16 cellular contexts compared by ENCODE assay signal in genomic region chr16:50445603-50446250, GRCh38.
A peak's percentile ranks its signal among the peaks of the same experiment; 100 is the strongest.
DNase-seq lines count a peak whose midpoint lies in the region; ATAC-seq, FAIRE-seq and TF ChIP-seq lines count a peak whose summit lies in the region.
"Had no signal": no experiment of that assay in that cellular context is flagged by ENCODE, and none has a peak within 500 bp of the region (broad histone marks: within the 10 kb centered on the region; RNA-seq: fewer than 3 reads in every experiment).

No MANE protein-coding gene starts in this region.

- H3K56ac ChIP-seq in H9 (ENCODE audit: insufficient read length, low read depth, low read length) = no peak overlapping the region
- H3K56ac ChIP-seq in H1 (replicated peaks; ENCODE audit: insufficient read length, low read depth, low read length) = no peak overlapping the region

- intact Hi-C loops in cardiac septum (cut with DNase I) = no loop called here

- no peak overlapping the region for H3K4me3 ChIP-seq in right atrium auricular region
- no peak overlapping the region for H3K4me3 ChIP-seq in H1 (ENCODE audit: extremely low read depth in 1 of 4, insufficient read depth in 2 of 4, low read depth in 3 of 4, low read length in 4 of 4)
- H3K4me3 ChIP-seq in neuronal stem cell (ENCODE audit: low read length in 2 of 2) = no peak overlapping the region
- H3K4me3 ChIP-seq: BLaER1, HAP-1 had no signal

- H3K18ac ChIP-seq in H9 (ENCODE audit: insufficient read length, low read depth, low read length) (no peak overlapping the region), H1 (ENCODE audit: extremely low read depth, low read length) (no peak overlapping the region), neuronal stem cell (ENCODE audit: low read length) (no peak overlapping the region)

- WGBS in H9 (ENCODE audit: extremely low coverage, insufficient read length, low lambda C conversion rate) = no CpG with 5 or more reads among the region's 13 CpGs
- 59% methylated on average over 10 of the region's 13 CpGs; no CpG with 5 or more reads in 1 of the 2 experiments for WGBS in H1 (ENCODE audit: extremely low coverage in 1 of 2, insufficient coverage in 1 of 2, insufficient read length in 1 of 2, insufficient replicate concordance in 2 of 2, low coverage in 1 of 2, low lambda C conversion rate in 2 of 2, missing lambda C conversion rate in 1 of 2), 2 experiments
- no CpG with 5 or more reads among the region's 13 CpGs for WGBS in neuronal stem cell (ENCODE audit: extremely low coverage in 2 of 2, insufficient read length in 2 of 2, insufficient replicate concordance in 1 of 2), 2 donors

- H3K4me2 ChIP-seq in H9 (ENCODE audit: insufficient read depth, insufficient read length, low read length) = no peak overlapping the region
- no peak overlapping the region for H3K4me2 ChIP-seq in H1 (ENCODE audit: insufficient read depth in 1 of 2, low read depth in 2 of 2, low read length in 2 of 2)
- H3K4me2 ChIP-seq in neuronal stem cell (ENCODE audit: insufficient read depth, low read length, poor library complexity, severe bottlenecking) = no peak overlapping the region
- H3K4me2 ChIP-seq: BLaER1 had no signal

- TF ChIP-seq RAD21 in H1 (IDR thresholded peaks at IDR 0.05 in 1 of 2, conservative IDR thresholded peaks at IDR 0.05 in 1 of 2; ENCODE audit: low read depth in 2 of 2, low read length in 2 of 2) = no peak

- H3K4me3 Mint-ChIP-seq in H9 = peak overlapping the region in 1 of 2 experiments; percentile 35; a peak in 1 of 5 replicates
- H3K4me3 Mint-ChIP-seq: CD8-positive, alpha-beta memory T cell had no signal

- H3K27ac ChIP-seq in right atrium auricular region (no peak overlapping the region), H9 (ENCODE audit: insufficient read length, low read depth, low read length) (no peak overlapping the region), H1 (ENCODE audit: low read depth, low read length) (no peak overlapping the region), neuronal stem cell (replicated peaks; ENCODE audit: low read length) (no peak overlapping the region)
- H3K27ac ChIP-seq: BLaER1, HL-60 had no signal

- H3K27me3 ChIP-seq in right atrium auricular region = peaks cover 0 to 5% of the 10 kb centered on the region in 2 donors
- H3K27me3 ChIP-seq in H9 (ENCODE audit: insufficient read depth, low read length) = no peaks in the 10 kb centered on the region
- H3K27me3 ChIP-seq in H1 (replicated peaks in 1 of 4; ENCODE audit: control insufficient read depth in 3 of 4, extremely low read depth in 1 of 4, insufficient read depth in 3 of 4, low read length in 3 of 4) = peaks cover 0 to 3% (median under 1%) of the 10 kb centered on the region in 4 experiments; a peak in 2 of 7 replicates
- H3K27me3 ChIP-seq in neuronal stem cell (ENCODE audit: control insufficient read depth in 3 of 3, insufficient read depth in 3 of 3, low read depth in 1 of 3, low read length in 3 of 3) = no peaks in the 10 kb centered on the region
- H3K27me3 ChIP-seq: BLaER1 had no signal

- POLR2A ChIA-PET in H1 (lab: Charles Lee; ENCODE audit: partially characterized antibody) = no interaction called here

- H2AK5ac ChIP-seq in H9 (ENCODE audit: insufficient read length, low read length) (no peak overlapping the region), H1 (ENCODE audit: low read depth, low read length) (no peak overlapping the region), neuronal stem cell (ENCODE audit: low read depth, low read length) (no peak overlapping the region)

- peak overlapping the region; percentile 19; the same call in 1 of the 2 replicates for H3K14ac ChIP-seq in H9 (ENCODE audit: insufficient read depth, low read length)
- no peak overlapping the region for H3K14ac ChIP-seq in H1 (ENCODE audit: insufficient read length)
- no peak overlapping the region for H3K14ac ChIP-seq in neuronal stem cell (ENCODE audit: low read length)

- peaks cover 39 to 55% of the 10 kb centered on the region in 2 experiments for H3K4me1 Mint-ChIP-seq in H9

- H4K91ac ChIP-seq in H9 (ENCODE audit: insufficient read length, low read depth, low read length) (no peak overlapping the region), H1 (replicated peaks; ENCODE audit: insufficient read length, low read length) (no peak overlapping the region), neuronal stem cell (ENCODE audit: low read depth, low read length, poor library complexity) (no peak overlapping the region)

- H2AFZ ChIP-seq in H9 (ENCODE audit: low read length) (no peak overlapping the region), H1 (ENCODE audit: low read length) (no peak overlapping the region), neuronal stem cell (ENCODE audit: low read length) (peak overlapping the region; percentile 75)

- H2BK5ac ChIP-seq in H9 (ENCODE audit: insufficient read length, low read length) (no peak overlapping the region), H1 (ENCODE audit: low read depth, low read length) (no peak overlapping the region), neuronal stem cell (ENCODE audit: low read length) (no peak overlapping the region)

- H3K9ac ChIP-seq in H9 (ENCODE audit: extremely low read depth, insufficient read length, low read length) = no peak overlapping the region
- H3K9ac ChIP-seq in H1 (replicated peaks in 1 of 4; ENCODE audit: extremely low read depth in 1 of 4, low read depth in 3 of 4, low read length in 3 of 4) = no peak overlapping the region
- H3K9ac ChIP-seq in neuronal stem cell (ENCODE audit: low read depth, low read length, poor library complexity) = no peak overlapping the region
- H3K9ac ChIP-seq: BLaER1 had no signal

- no peaks in the 10 kb centered on the region for H3K36me3 ChIP-seq in right atrium auricular region
- H3K36me3 ChIP-seq in H1 (ENCODE audit: control insufficient read depth in 2 of 4, insufficient read depth in 4 of 4, low read length in 3 of 4) = no peaks in the 10 kb centered on the region
- H3K36me3 ChIP-seq in neuronal stem cell (replicated peaks in 1 of 2; ENCODE audit: control insufficient read depth in 2 of 2, insufficient read depth in 2 of 2, low read length in 2 of 2) = no peaks in the 10 kb centered on the region
- H3K36me3 ChIP-seq: BLaER1, HAP-1 had no signal

- no peak for FAIRE-seq in H1 (lab: Jason Lieb, UNC)

- no peak overlapping the region for H2BK12ac ChIP-seq in H9 (ENCODE audit: insufficient read length, low read depth, low read length)
- H2BK12ac ChIP-seq in H1 (ENCODE audit: low read depth, low read length) = 0 out of 2 replicates have a peak overlapping the region, but pooled peaks have one; percentile 80
- H2BK12ac ChIP-seq in neuronal stem cell (ENCODE audit: low read length) = no peak overlapping the region

- CTCF ChIA-PET in H1 (lab: Charles Lee; ENCODE audit: partially characterized antibody) = interaction anchor here (0.6 to 7.5 kb wide), 2 partner anchors 18 to 62 kb away, joined by 3 to 55 read pairs; no protein-coding TSS in a partner anchor

- TF ChIP-seq CTCF in right atrium auricular region (IDR thresholded peaks at IDR 0.05) = no peak
- no peak for TF ChIP-seq CTCF in H9 (conservative IDR thresholded peaks at IDR 0.05)
- no peak for TF ChIP-seq CTCF in H1 (IDR thresholded peaks at IDR 0.05; ENCODE audit: control extremely low read depth in 1 of 3, insufficient read depth in 1 of 3, low read depth in 1 of 3, low read length in 3 of 3)

- DNase-seq in cardiac septum (ENCODE audit: low spot score) (peak; percentile 33), right atrium auricular region (ENCODE audit: low spot score) (no peak), H9 (no peak), H1 (ENCODE audit: low read depth in 1 of 2, low spot score in 2 of 2) (no peak), neuronal stem cell (ENCODE audit: low spot score) (no peak), RKO (ENCODE audit: low spot score) (no peak)
- DNase-seq: 8988T; AML-193; CD8-positive, alpha-beta memory T cell; DMS53; GF-D8 had no signal

- ATAC-seq in HG02763 (IDR thresholded peaks at IDR 0.05; ENCODE audit: unreplicated experiment) = no peak
- no peak for ATAC-seq in GM18868 (IDR thresholded peaks at IDR 0.05; ENCODE audit: unreplicated experiment)

- H2BK15ac ChIP-seq in H9 (ENCODE audit: low read depth, low read length) (no peak overlapping the region), H1 (ENCODE audit: low read length) (no peak overlapping the region), neuronal stem cell (ENCODE audit: low read length) (no peak overlapping the region)

- H3K23me2 ChIP-seq in H9 (ENCODE audit: insufficient read length, low read depth, low read length, poor library complexity, severe bottlenecking) = no peaks in the 10 kb centered on the region
- no peaks in the 10 kb centered on the region for H3K23me2 ChIP-seq in H1 (ENCODE audit: low read depth, low read length)

- H3T11ph ChIP-seq in H9 (ENCODE audit: low read length) = no peak overlapping the region

- H3K4me1 ChIP-seq in right atrium auricular region = no peaks in the 10 kb centered on the region
- peaks cover 8% of the 10 kb centered on the region; the same call in 1 of the 2 replicates for H3K4me1 ChIP-seq in H9 (ENCODE audit: insufficient read depth, low read length)
- H3K4me1 ChIP-seq in H1 (replicated peaks in 1 of 4; ENCODE audit: control insufficient read depth in 3 of 4, insufficient read depth in 4 of 4, low read length in 3 of 4) = peaks cover 9 to 30% (median 19%) of the 10 kb centered on the region in 4 experiments; a peak in 6 of 7 replicates
- peaks cover 7 to 20% of the 10 kb centered on the region in 2 donors for H3K4me1 ChIP-seq in neuronal stem cell (ENCODE audit: control insufficient read depth in 2 of 2, insufficient read depth in 1 of 2, low read depth in 1 of 2, low read length in 2 of 2)
- H3K4me1 ChIP-seq: BLaER1, HAP-1 had no signal

- H2BK20ac ChIP-seq in H9 (ENCODE audit: low read depth, low read length, poor library complexity, severe bottlenecking) = no peak overlapping the region
- 0 out of 2 replicates have a peak overlapping the region, but pooled peaks have one; percentile 61 for H2BK20ac ChIP-seq in H1 (ENCODE audit: low read length)

- TF ChIP-seq EP300 in H1 (IDR thresholded peaks at IDR 0.05; ENCODE audit: borderline replicate concordance in 1 of 2, low read depth in 2 of 2, low read length in 2 of 2) = no peak

- peaks cover 5% of the 10 kb centered on the region; the same call in 1 of the 2 replicates for H3K27me3 Mint-ChIP-seq in H9 (ENCODE audit: low read depth)

- H2BK120ac ChIP-seq in H9 (ENCODE audit: low read depth, low read length, poor library complexity, severe bottlenecking) (no peak overlapping the region), H1 (replicated peaks; ENCODE audit: low read depth, low read length) (no peak overlapping the region), neuronal stem cell (ENCODE audit: low read depth, low read length) (no peak overlapping the region)

- H3K27ac Mint-ChIP-seq in H9 = 0 out of 7 replicates have a peak overlapping the region, but pooled peaks of 1 of the 3 experiments have one; percentile 52
- H3K27ac Mint-ChIP-seq: CD8-positive, alpha-beta memory T cell had no signal

- no peaks in the 10 kb centered on the region for H4K20me1 ChIP-seq in H9 (ENCODE audit: control insufficient read depth, insufficient read depth, insufficient read length)
- H4K20me1 ChIP-seq in H1 (replicated peaks in 1 of 2; ENCODE audit: control insufficient read depth in 1 of 2, insufficient read depth in 2 of 2, low read length in 2 of 2) = no peaks in the 10 kb centered on the region
- H4K20me1 ChIP-seq: BLaER1 had no signal

- H3K36me3 Mint-ChIP-seq in H9 (ENCODE audit: insufficient read depth in 1 of 3, low read depth in 3 of 3) = peaks cover 3 to 9% (median 8%) of the 10 kb centered on the region in 3 experiments; a peak in 6 of 7 replicates
- H3K36me3 Mint-ChIP-seq: CD8-positive, alpha-beta memory T cell had no signal

- no peak overlapping the region for H4K8ac ChIP-seq in H9 (replicated peaks; ENCODE audit: insufficient read length, low read depth, low read length)
- H4K8ac ChIP-seq in H1 (ENCODE audit: extremely low read depth, insufficient read depth, low read length) = no peak overlapping the region; the same call in 1 of the 2 replicates
- no peak overlapping the region for H4K8ac ChIP-seq in neuronal stem cell (ENCODE audit: low read depth, low read length)

- H3K4ac ChIP-seq in H9 (ENCODE audit: low read depth, low read length) (no peak overlapping the region), H1 (replicated peaks; ENCODE audit: insufficient read length, low read depth, low read length) (no peak overlapping the region), neuronal stem cell (ENCODE audit: low read length) (no peak overlapping the region)

- no peaks in the 10 kb centered on the region for H3K79me1 ChIP-seq in H9 (ENCODE audit: insufficient read depth, low read depth, low read length, poor library complexity, severe bottlenecking)
- H3K79me1 ChIP-seq in H1 (ENCODE audit: low read depth, low read length) = peaks cover 3% of the 10 kb centered on the region
- no peaks in the 10 kb centered on the region for H3K79me1 ChIP-seq in neuronal stem cell (ENCODE audit: low read depth, low read length)

- no peaks in the 10 kb centered on the region for H3K79me2 ChIP-seq in H9 (ENCODE audit: insufficient read depth, low read length)
- no peaks in the 10 kb centered on the region for H3K79me2 ChIP-seq in H1 (ENCODE audit: control insufficient read depth in 1 of 2, insufficient read depth in 2 of 2, low read length in 2 of 2)

- H3K9me3 Mint-ChIP-seq in H9 = peaks cover 6 to 16% of the 10 kb centered on the region in 2 experiments

- no peak overlapping the region for H3K23ac ChIP-seq in H9 (ENCODE audit: insufficient read length, low read depth, low read length)
- H3K23ac ChIP-seq in H1 (ENCODE audit: insufficient read length) = no peak overlapping the region
- H3K23ac ChIP-seq in neuronal stem cell (ENCODE audit: low read depth, low read length, poor library complexity) = no peak overlapping the region

- H3K9me3 ChIP-seq in right atrium auricular region = peaks cover 5 to 16% of the 10 kb centered on the region in 2 donors
- peaks cover 9% of the 10 kb centered on the region for H3K9me3 ChIP-seq in H9 (ENCODE audit: control insufficient read depth, low read depth, low read length)
- no peaks in the 10 kb centered on the region for H3K9me3 ChIP-seq in H1 (ENCODE audit: insufficient read depth in 2 of 2, low read depth in 1 of 2, low read length in 1 of 2)
- H3K9me3 ChIP-seq in neuronal stem cell (replicated peaks in 1 of 2; ENCODE audit: control insufficient read depth in 2 of 2, insufficient read depth in 1 of 2, low read depth in 1 of 2, low read length in 2 of 2) = peaks cover 5 to 12% of the 10 kb centered on the region in 2 donors

- no peak overlapping the region for H4K5ac ChIP-seq in H9 (ENCODE audit: insufficient read length, low read depth, low read length)
- H4K5ac ChIP-seq in H1 (ENCODE audit: insufficient read length, low read depth, low read length) = no peak overlapping the region

- TF ChIP-seq POLR2A in H1 (IDR thresholded peaks at IDR 0.05; ENCODE audit: control extremely low read depth in 1 of 2, low read depth in 2 of 2, low read length in 2 of 2) = no peak
